Comparison of ENCODE assay signal across 21 cellular contexts in genomic region chr11:125072961-125073590, GRCh38. TPM values are rescaled to one million over a fixed set of nuclear protein-coding genes. Genes with fewer than 3 reads are reported as not detected.
DNase-seq lines count a peak whose midpoint lies in the region; ATAC-seq, FAIRE-seq and TF ChIP-seq lines count a peak whose summit lies in the region.
"Had no signal": no experiment of that assay in that cellular context is flagged by ENCODE, and none has a peak within 500 bp of the region (broad histone marks: within the 10 kb centered on the region; RNA-seq: fewer than 3 reads in every experiment).

No MANE protein-coding gene starts in this region.

- peak overlapping the region; percentile 86 to 98 (median 95) for H3K27ac ChIP-seq in BLaER1 treated with 17β-estradiol and CSF1 and Interleukin-3, amounts not matched to agents 10 nM and 100 nM
- H3K27ac ChIP-seq in Karpas-422 (ENCODE audit: low read length) (peak overlapping the region; percentile 79), small intestine (ENCODE audit: low read depth in 1 of 2, low read length in 1 of 2) (peak overlapping the region; percentile 64 to 74)
- H3K27ac ChIP-seq: SK-N-MC had no signal

- H3K4me1 Mint-ChIP-seq in chondrocyte (ENCODE audit: low read depth), result peaks cover 18% of the 10 kb centered on the region
- peaks cover 29% of the 10 kb centered on the region for H3K4me1 Mint-ChIP-seq in activated CD4-positive, alpha-beta memory T cell treated with anti-CD3 and anti-CD28 coated beads, Interleukin-2, amount 10 ng/mL, durations not matched to agents 7 days and 5 days
- H3K4me1 Mint-ChIP-seq: activated CD4-positive, alpha-beta T cell treated with anti-CD3 and anti-CD28 coated beads for 36 hours had no signal

- H3K9me3 Mint-ChIP-seq in chondrocyte (ENCODE audit: low read depth), result no peaks in the 10 kb centered on the region
- H3K9me3 Mint-ChIP-seq in activated CD4-positive, alpha-beta memory T cell treated with anti-CD3 and anti-CD28 coated beads, Interleukin-2, amount 10 ng/mL, durations not matched to agents 7 days and 5 days, result no peaks in the 10 kb centered on the region
- H3K9me3 Mint-ChIP-seq: activated naive CD4-positive, alpha-beta T cell treated with anti-CD3 and anti-CD28 coated beads, Interleukin-2, amount 10 ng/mL, durations not matched to agents 7 days and 5 days; stimulated activated effector memory CD8-positive, alpha-beta T cell treated with anti-CD3 and anti-CD28 coated beads, Interleukin-12 subunit alpha, Interleukin-12 subunit beta, amount 100 ng/mL, for 72 hours had no signal

- H3K27me3 ChIP-seq in BLaER1 treated with 17β-estradiol and CSF1 and Interleukin-3, amounts not matched to agents 10 nM and 100 nM, result no peaks in the 10 kb centered on the region
- H3K27me3 ChIP-seq in Karpas-422 (ENCODE audit: low read length), result no peaks in the 10 kb centered on the region
- H3K27me3 ChIP-seq in small intestine (ENCODE audit: control insufficient read depth in 2 of 2, insufficient read depth in 2 of 2, low read length in 2 of 2), result no peaks in the 10 kb centered on the region

- H3K4me1 ChIP-seq in BLaER1 treated with 17β-estradiol and CSF1 and Interleukin-3, amounts not matched to agents 10 nM and 100 nM, result peaks cover 62 to 98% (median 78%) of the 10 kb centered on the region in 10 experiments
- peaks cover 46% of the 10 kb centered on the region for H3K4me1 ChIP-seq in Karpas-422 (ENCODE audit: low read length)
- peaks cover 14 to 21% of the 10 kb centered on the region in 2 donors for H3K4me1 ChIP-seq in small intestine (ENCODE audit: control insufficient read depth in 2 of 2, insufficient read depth in 1 of 2, low read depth in 1 of 2, low read length in 1 of 2)

- H3K79me2 ChIP-seq in Karpas-422 (ENCODE audit: low read length), result no peaks in the 10 kb centered on the region

- peak overlapping the region in 1 of 10 experiments; percentile 16; a peak in 1 of 20 replicates for H3K4me3 ChIP-seq in BLaER1 treated with 17β-estradiol and CSF1 and Interleukin-3, amounts not matched to agents 10 nM and 100 nM
- H3K4me3 ChIP-seq in Karpas-422 (ENCODE audit: low read length), result peak overlapping the region; percentile 40; the same call in 1 of the 2 replicates
- H3K4me3 ChIP-seq in small intestine (ENCODE audit: low read depth in 1 of 2, low read length in 2 of 2), result no peak overlapping the region
- H3K4me3 ChIP-seq: SK-N-MC, smooth muscle cell, thoracic aorta had no signal

- H3K36me3 ChIP-seq in BLaER1 treated with 17β-estradiol and CSF1 and Interleukin-3, amounts not matched to agents 10 nM and 100 nM, result peaks cover 0 to 40% (median 0%) of the 10 kb centered on the region in 11 experiments; a peak in 6 of 22 replicates
- H3K36me3 ChIP-seq in Karpas-422 (ENCODE audit: insufficient read depth, low read length), result no peaks in the 10 kb centered on the region
- no peaks in the 10 kb centered on the region for H3K36me3 ChIP-seq in small intestine (ENCODE audit: control insufficient read depth in 2 of 2, insufficient read depth in 2 of 2, low read length in 2 of 2)
- H3K36me3 ChIP-seq: thoracic aorta had no signal

- peaks cover 2% of the 10 kb centered on the region for H3K27me3 Mint-ChIP-seq in chondrocyte (ENCODE audit: low read depth)
- no peaks in the 10 kb centered on the region for H3K27me3 Mint-ChIP-seq in activated CD4-positive, alpha-beta memory T cell treated with anti-CD3 and anti-CD28 coated beads, Interleukin-2, amount 10 ng/mL, durations not matched to agents 7 days and 5 days

- H2AFZ ChIP-seq in Karpas-422 (ENCODE audit: low read length), result no peak overlapping the region

- H3K9me2 ChIP-seq in Karpas-422 (replicated peaks; ENCODE audit: insufficient read depth, low read length), result no peaks in the 10 kb centered on the region

- POLR2A ChIA-PET in activated CD4-positive, alpha-beta memory T cell treated with anti-CD3 and anti-CD28 coated beads, Interleukin-2, amount 10 ng/mL, durations not matched to agents 7 days and 5 days (lab: Charles Lee), result no interaction called here

- no peak for TF ChIP-seq CTCF in chondrocyte (IDR thresholded peaks at IDR 0.05)

- DNase-seq in Karpas-422, result no peak
- DNase-seq in chondrocyte (ENCODE audit: low spot score), result peak; percentile 84
- DNase-seq in small intestine, result no peak
- DNase-seq in HUDEP-2 (lab: John Stamatoyannopoulos, UW; ENCODE audit: unreplicated experiment in 76 of 76), result no peak
- no peak for DNase-seq in activated CD4-positive, alpha-beta memory T cell treated with anti-CD3 and anti-CD28 coated beads, Interleukin-2, amount 10 ng/mL, durations not matched to agents 7 days and 5 days
- DNase-seq in NCI-H2081 (lab: John Stamatoyannopoulos, UW), result no peak
- DNase-seq: activated CD4-positive, alpha-beta T cell treated with anti-CD3 and anti-CD28 coated beads for 36 hours; activated naive CD4-positive, alpha-beta T cell treated with anti-CD3 and anti-CD28 coated beads, Interleukin-2, amount 10 ng/mL, durations not matched to agents 7 days and 5 days; EL; mammary epithelial cell; NCI-H2081 treated with DMSO at 0.1 percent for 48 hours; NCI-H446 treated with DMSO at 0.1 percent for 48 hours; stimulated activated CD4-positive, alpha-beta T cell treated with anti-CD3 and anti-CD28 coated beads, Interleukin-2, amount 100 ng/mL, for 48 hours; T-helper 17 cell had no signal

- no peak overlapping the region for H3K27ac Mint-ChIP-seq in chondrocyte (ENCODE audit: unreplicated experiment)
- no peak overlapping the region for H3K27ac Mint-ChIP-seq in activated CD4-positive, alpha-beta memory T cell treated with anti-CD3 and anti-CD28 coated beads, Interleukin-2, amount 10 ng/mL, durations not matched to agents 7 days and 5 days
- H3K27ac Mint-ChIP-seq: activated CD4-positive, alpha-beta T cell treated with anti-CD3 and anti-CD28 coated beads for 36 hours; activated naive CD4-positive, alpha-beta T cell treated with anti-CD3 and anti-CD28 coated beads, Interleukin-2, amount 10 ng/mL, durations not matched to agents 7 days and 5 days; stimulated activated effector memory CD8-positive, alpha-beta T cell treated with anti-CD3 and anti-CD28 coated beads, Interleukin-12 subunit alpha, Interleukin-12 subunit beta, amount 100 ng/mL, for 72 hours; T-helper 17 cell had no signal

- peak overlapping the region; percentile 76 to 95 (median 83) for H3K4me2 ChIP-seq in BLaER1 treated with 17β-estradiol and CSF1 and Interleukin-3, amounts not matched to agents 10 nM and 100 nM
- peak overlapping the region; percentile 56 for H3K4me2 ChIP-seq in Karpas-422 (ENCODE audit: low read depth, low read length, poor library complexity, severe bottlenecking)
- H3K4me2 ChIP-seq: smooth muscle cell had no signal

- H3K36me3 Mint-ChIP-seq in chondrocyte (ENCODE audit: low read depth), result no peaks in the 10 kb centered on the region
- H3K36me3 Mint-ChIP-seq in activated CD4-positive, alpha-beta memory T cell treated with anti-CD3 and anti-CD28 coated beads, Interleukin-2, amount 10 ng/mL, durations not matched to agents 7 days and 5 days (ENCODE audit: low read depth), result no peaks in the 10 kb centered on the region
- H3K36me3 Mint-ChIP-seq: activated naive CD4-positive, alpha-beta T cell treated with anti-CD3 and anti-CD28 coated beads, Interleukin-2, amount 10 ng/mL, durations not matched to agents 7 days and 5 days; stimulated activated effector memory CD8-positive, alpha-beta T cell treated with anti-CD3 and anti-CD28 coated beads, Interleukin-12 subunit alpha, Interleukin-12 subunit beta, amount 100 ng/mL, for 72 hours had no signal

- no peak for ATAC-seq in HG02852 (IDR thresholded peaks at IDR 0.05; ENCODE audit: unreplicated experiment)
- ATAC-seq: activated CD4-positive, alpha-beta T cell treated with anti-CD3 and anti-CD28 coated beads for 36 hours; stimulated activated effector memory CD8-positive, alpha-beta T cell treated with anti-CD3 and anti-CD28 coated beads, Interleukin-12 subunit alpha, Interleukin-12 subunit beta, amount 100 ng/mL, for 72 hours had no signal

- no peaks in the 10 kb centered on the region for H3K9me3 ChIP-seq in BLaER1 treated with 17β-estradiol and CSF1 and Interleukin-3, amounts not matched to agents 10 nM and 100 nM (replicated peaks in 1 of 11)
- H3K9me3 ChIP-seq in Karpas-422 (ENCODE audit: low read length), result no peaks in the 10 kb centered on the region
- H3K9me3 ChIP-seq in small intestine (ENCODE audit: control insufficient read depth, low read depth), result no peaks in the 10 kb centered on the region
- H3K9me3 ChIP-seq: thoracic aorta had no signal

- WGBS in small intestine, 3 donors, result 91 to 92% (median 91%) methylated on average over 11 to 12 of the region's 12 CpGs

- H4K20me1 ChIP-seq in BLaER1 treated with 17β-estradiol and CSF1 and Interleukin-3, amounts not matched to agents 10 nM and 100 nM, result no peaks in the 10 kb centered on the region
- H4K20me1 ChIP-seq in Karpas-422 (ENCODE audit: insufficient read depth, low read depth, low read length), result no peaks in the 10 kb centered on the region

- H3K4me3 Mint-ChIP-seq in chondrocyte (ENCODE audit: unreplicated experiment), result no peak overlapping the region
- H3K4me3 Mint-ChIP-seq in activated CD4-positive, alpha-beta memory T cell treated with anti-CD3 and anti-CD28 coated beads, Interleukin-2, amount 10 ng/mL, durations not matched to agents 7 days and 5 days, result no peak overlapping the region
- H3K4me3 Mint-ChIP-seq: activated CD4-positive, alpha-beta T cell treated with anti-CD3 and anti-CD28 coated beads for 36 hours; activated naive CD4-positive, alpha-beta T cell treated with anti-CD3 and anti-CD28 coated beads, Interleukin-2, amount 10 ng/mL, durations not matched to agents 7 days and 5 days; stimulated activated effector memory CD8-positive, alpha-beta T cell treated with anti-CD3 and anti-CD28 coated beads, Interleukin-12 subunit alpha, Interleukin-12 subunit beta, amount 100 ng/mL, for 72 hours; T-helper 17 cell had no signal

- FAIRE-seq in small intestine (lab: Jason Lieb, UNC), result no peak
- FAIRE-seq: endothelial cell of umbilical vein had no signal

- CTCF ChIA-PET in activated CD4-positive, alpha-beta memory T cell treated with anti-CD3 and anti-CD28 coated beads, Interleukin-2, amount 10 ng/mL, durations not matched to agents 7 days and 5 days (lab: Charles Lee), result no interaction called here

- peak overlapping the region; percentile 63 to 83 (median 79); a peak in 21 of 22 replicates for H3K9ac ChIP-seq in BLaER1 treated with 17β-estradiol and CSF1 and Interleukin-3, amounts not matched to agents 10 nM and 100 nM
- H3K9ac ChIP-seq in Karpas-422 (ENCODE audit: low read length), result peak overlapping the region; percentile 58

RNA-seq across cellular contexts. Expression of gene SLC37A2, which starts 10.0 kb away (rescaled TPM):
- total RNA-seq in Karpas-422 (2014; rRNA removed; shearing (Covaris generic); ENCODE audit: low replicate concordance), result 0.22 and 0.41 TPM in 2 replicates
- total RNA-seq in chondrocyte, result 0.37 to 1.2 TPM in 2 of 3 replicates, not detected in the other
- polyA plus RNA-seq in small intestine, result 10 to 100 TPM in 1 of 3 donors, 1 to 10 TPM in 2; 1.1 to 12.2 (median 9.1) TPM
- total RNA-seq in activated CD4-positive, alpha-beta memory T cell treated with anti-CD3 and anti-CD28 coated beads, Interleukin-2, amount 10 ng/mL, durations not matched to agents 7 days and 5 days, result 1 to 10 TPM; 2.2 to 2.6 TPM

RNA-seq across cellular contexts. Expression of gene TMEM218, which starts 38.4 kb away (rescaled TPM):
- 23.2 and 46.9 TPM in 2 replicates for total RNA-seq in Karpas-422 (2014; rRNA removed; shearing (Covaris generic); ENCODE audit: low replicate concordance)
- total RNA-seq in chondrocyte, result 11.5 to 15.2 TPM (median 12.0 TPM) in 3 replicates
- 10 to 100 TPM in 2 of 3 donors, 1 to 10 TPM in 1; 9.6 to 28.6 (median 10.5) TPM for polyA plus RNA-seq in small intestine
- total RNA-seq in activated CD4-positive, alpha-beta memory T cell treated with anti-CD3 and anti-CD28 coated beads, Interleukin-2, amount 10 ng/mL, durations not matched to agents 7 days and 5 days, result 10 to 100 TPM; 13.7 to 15.6 TPM
